Comparison of ENCODE assay signal across 16 cellular contexts in the genomic region with DNA sequence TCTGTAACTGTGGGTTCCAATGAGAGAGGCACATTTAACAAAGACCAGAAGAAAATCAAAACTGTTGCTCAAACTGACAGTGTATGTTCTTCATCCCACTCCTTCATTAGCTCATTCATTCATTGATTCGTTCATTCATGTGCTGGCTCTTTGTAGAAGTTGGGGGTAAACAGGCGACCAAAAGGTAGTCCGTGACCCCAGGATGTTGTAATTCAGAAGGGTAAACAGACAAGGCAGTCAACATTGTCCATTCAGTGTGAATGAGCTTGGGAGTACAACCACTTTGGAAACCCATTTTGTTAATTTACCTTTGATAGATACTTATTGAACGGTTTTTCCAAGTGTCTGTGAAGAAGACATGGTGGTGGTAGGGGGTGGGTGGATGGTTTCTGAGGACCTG. TPM values are rescaled to one million over a fixed set of nuclear protein-coding genes. Genes with fewer than 3 reads are reported as not detected.
DNase-seq lines count a peak whose midpoint lies in the region; ATAC-seq, FAIRE-seq and TF ChIP-seq lines count a peak whose summit lies in the region.
"Had no signal": no experiment of that assay in that cellular context is flagged by ENCODE, and none has a peak within 500 bp of the region (broad histone marks: within the 10 kb centered on the region; RNA-seq: fewer than 3 reads in every experiment).

No MANE protein-coding gene starts in this region.

- 82 to 84% methylated on average over 4 of the region's 4 CpGs for WGBS in GM23248 (ENCODE audit: low coverage in 1 of 2, low lambda C conversion rate in 2 of 2, missing lambda C conversion rate in 2 of 2), 2 experiments

- no peak for TF ChIP-seq CTCF in keratinocyte (optimal IDR thresholded peaks at IDR 0.05 in 1 of 3, IDR thresholded peaks at IDR 0.05 in 1 of 3, conservative IDR thresholded peaks at IDR 0.05 in 1 of 3; ENCODE audit: extremely low read depth in 1 of 3, insufficient read depth in 2 of 3, low read length in 3 of 3)

- no peak overlapping the region for H2AFZ ChIP-seq in GM23248
- H2AFZ ChIP-seq in keratinocyte (ENCODE audit: control insufficient read depth, low read length) = no peak overlapping the region

- H3K9me1 ChIP-seq in keratinocyte (ENCODE audit: control insufficient read depth, extremely low read depth, insufficient read depth, low read length) = no peaks in the 10 kb centered on the region

- H3K79me2 ChIP-seq in GM23248 (ENCODE audit: insufficient read depth) = peaks cover 20% of the 10 kb centered on the region
- peaks cover 84% of the 10 kb centered on the region for H3K79me2 ChIP-seq in keratinocyte (ENCODE audit: control insufficient read depth, insufficient read depth, low read length)

- H3K27me3 ChIP-seq in BLaER1 = no peaks in the 10 kb centered on the region
- no peaks in the 10 kb centered on the region for H3K27me3 ChIP-seq in GM23248 (replicated peaks; ENCODE audit: insufficient read depth)
- no peaks in the 10 kb centered on the region for H3K27me3 ChIP-seq in keratinocyte (ENCODE audit: control insufficient read depth, extremely low read depth, insufficient read depth, low read length)
- H3K27me3 ChIP-seq: gastroesophageal sphincter, stomach had no signal

- H3K4me3 Mint-ChIP-seq in activated CD4-positive, alpha-beta memory T cell treated with anti-CD3 and anti-CD28 coated beads, Interleukin-2, amount 10 ng/mL, durations not matched to agents 7 days and 5 days = peak overlapping the region; percentile 59
- H3K4me3 Mint-ChIP-seq: CD14-positive monocyte had no signal

- H3K9me3 ChIP-seq in BLaER1 = no peaks in the 10 kb centered on the region
- no peaks in the 10 kb centered on the region for H3K9me3 ChIP-seq in GM23248 (ENCODE audit: low read depth)
- no peaks in the 10 kb centered on the region for H3K9me3 ChIP-seq in keratinocyte (ENCODE audit: control insufficient read depth, low read depth, low read length)
- H3K9me3 ChIP-seq: gastroesophageal sphincter, stomach had no signal

- H3K9ac ChIP-seq in BLaER1 (no peak overlapping the region), GM23248 (no peak overlapping the region), keratinocyte (ENCODE audit: control insufficient read depth, extremely low read depth, insufficient read depth, low read length) (no peak overlapping the region)

- no peaks in the 10 kb centered on the region for H3K9me3 Mint-ChIP-seq in activated CD4-positive, alpha-beta memory T cell treated with anti-CD3 and anti-CD28 coated beads, Interleukin-2, amount 10 ng/mL, durations not matched to agents 7 days and 5 days

- in situ Hi-C loops in GM23248 (cut with MboI) = no loop called here

- peaks cover 22% of the 10 kb centered on the region; the same call in 1 of the 2 replicates for H3F3A ChIP-seq in GM23248 (ENCODE audit: insufficient read depth)

- peaks cover 3% of the 10 kb centered on the region for H3K36me3 Mint-ChIP-seq in activated CD4-positive, alpha-beta memory T cell treated with anti-CD3 and anti-CD28 coated beads, Interleukin-2, amount 10 ng/mL, durations not matched to agents 7 days and 5 days (ENCODE audit: low read depth)
- H3K36me3 Mint-ChIP-seq: CD14-positive monocyte had no signal

- no peak for FAIRE-seq in keratinocyte (lab: Jason Lieb, UNC)
- FAIRE-seq: G401.6, H54 had no signal

- ATAC-seq in HG02970 (IDR thresholded peaks at IDR 0.05; ENCODE audit: low FRiP score, unreplicated experiment) = no peak
- ATAC-seq in HG03354 (IDR thresholded peaks at IDR 0.05; ENCODE audit: poor library complexity, severe bottlenecking, unreplicated experiment) = no peak
- ATAC-seq in HG02678 (IDR thresholded peaks at IDR 0.05; ENCODE audit: unreplicated experiment) = no peak
- ATAC-seq: gastroesophageal sphincter had no signal

- H3K36me3 ChIP-seq in BLaER1 (no peaks in the 10 kb centered on the region), GM23248 (ENCODE audit: low read depth) (no peaks in the 10 kb centered on the region), keratinocyte (ENCODE audit: control insufficient read depth in 2 of 2, extremely low read depth in 1 of 2, insufficient read depth in 2 of 2, low read length in 2 of 2) (no peaks in the 10 kb centered on the region)
- H3K36me3 ChIP-seq: gastroesophageal sphincter, stomach had no signal

- no peak overlapping the region for H3K27ac ChIP-seq in BLaER1
- H3K27ac ChIP-seq in GM23248 = no peak overlapping the region
- H3K27ac ChIP-seq in keratinocyte (ENCODE audit: control insufficient read depth, insufficient read depth, low read length) = peak overlapping the region; percentile 90
- H3K27ac ChIP-seq: gastroesophageal sphincter had no signal

- no peaks in the 10 kb centered on the region for H3K27me3 Mint-ChIP-seq in activated CD4-positive, alpha-beta memory T cell treated with anti-CD3 and anti-CD28 coated beads, Interleukin-2, amount 10 ng/mL, durations not matched to agents 7 days and 5 days

- CTCF ChIA-PET in activated CD4-positive, alpha-beta memory T cell treated with anti-CD3 and anti-CD28 coated beads, Interleukin-2, amount 10 ng/mL, durations not matched to agents 7 days and 5 days (lab: Charles Lee) = interaction anchor here (0.7 to 5.3 kb wide), 3 partner anchors 12 to 19 kb away, joined by 3 to 39 read pairs (median 6); no protein-coding TSS in a partner anchor

- dilution Hi-C loops in keratinocyte (cut with MboI; ENCODE audit: extremely low pct_ligation_motif_present, low sequenced_read_pairs) = no loop called here

- peaks cover 5% of the 10 kb centered on the region; the same call in 1 of the 2 replicates for H3K9me2 ChIP-seq in GM23248 (ENCODE audit: insufficient read depth)

- peaks cover 85% of the 10 kb centered on the region for H3K4me1 Mint-ChIP-seq in activated CD4-positive, alpha-beta memory T cell treated with anti-CD3 and anti-CD28 coated beads, Interleukin-2, amount 10 ng/mL, durations not matched to agents 7 days and 5 days
- H3K4me1 Mint-ChIP-seq: CD14-positive monocyte had no signal

- peaks cover 43% of the 10 kb centered on the region for H3K4me1 ChIP-seq in BLaER1
- H3K4me1 ChIP-seq in GM23248 (ENCODE audit: insufficient read depth) = peaks cover 55% of the 10 kb centered on the region
- H3K4me1 ChIP-seq in keratinocyte (ENCODE audit: control insufficient read depth, extremely low read depth, insufficient read depth, low read length) = peaks cover 74% of the 10 kb centered on the region

- H4K20me1 ChIP-seq in BLaER1 (no peaks in the 10 kb centered on the region), GM23248 (ENCODE audit: insufficient read depth) (no peaks in the 10 kb centered on the region), keratinocyte (ENCODE audit: control insufficient read depth, extremely low read depth, insufficient read depth, low read length) (no peaks in the 10 kb centered on the region)

- no peak for DNase-seq in GM23248
- no peak for DNase-seq in activated CD4-positive, alpha-beta memory T cell treated with anti-CD3 and anti-CD28 coated beads, Interleukin-2, amount 10 ng/mL, durations not matched to agents 7 days and 5 days
- no peak for DNase-seq in keratinocyte (ENCODE audit: low read depth, low spot score)
- DNase-seq in stimulated activated naive CD4-positive, alpha-beta T cell treated with Interleukin-2 at 50 U/mL for 16 hours (lab: John Stamatoyannopoulos, UW) = no peak
- DNase-seq: islet precursor cell, NCI-H1092 treated with DMSO at 0.1 percent for 48 hours, stomach had no signal

- H3K4me3 ChIP-seq in BLaER1 (no peak overlapping the region), GM23248 (no peak overlapping the region), keratinocyte (ENCODE audit: control insufficient read depth in 2 of 3, extremely low read depth in 1 of 3, insufficient read depth in 2 of 3, low read depth in 1 of 3, low read length in 3 of 3) (peak overlapping the region in 1 of 3 experiments; percentile 47)
- H3K4me3 ChIP-seq: gastroesophageal sphincter, stomach had no signal

- POLR2A ChIA-PET in activated CD4-positive, alpha-beta memory T cell treated with anti-CD3 and anti-CD28 coated beads, Interleukin-2, amount 10 ng/mL, durations not matched to agents 7 days and 5 days (lab: Charles Lee) = interaction anchor here (0.6 to 2.1 kb wide), 8 partner anchors 7 to 483 kb away, joined by 3 to 15 read pairs (median 4); no protein-coding TSS in a partner anchor

- peak overlapping the region; percentile 97 for H3K27ac Mint-ChIP-seq in activated CD4-positive, alpha-beta memory T cell treated with anti-CD3 and anti-CD28 coated beads, Interleukin-2, amount 10 ng/mL, durations not matched to agents 7 days and 5 days
- H3K27ac Mint-ChIP-seq: CD14-positive monocyte had no signal

- peak overlapping the region; percentile 74 for H3K4me2 ChIP-seq in BLaER1
- H3K4me2 ChIP-seq in GM23248 (ENCODE audit: unreplicated experiment) = peak overlapping the region; percentile 90
- H3K4me2 ChIP-seq in keratinocyte (ENCODE audit: control insufficient read depth, extremely low read depth, insufficient read depth, low read depth, low read length) = peak overlapping the region; percentile 95

RNA-seq across cellular contexts. Expression of a gene that starts 26.1 kb away (rescaled TPM):
- 51.0 and 81.2 TPM in 2 replicates for total RNA-seq in GM23248 (2014; rRNA removed; shearing (Covaris generic))
- polyA plus RNA-seq in GM23248 (2016; fragmentation: Nextera tagmentation; extraction: Ambion mirVana) = 52.8 and 53.6 TPM in 2 replicates
- not detected for total RNA-seq in activated CD4-positive, alpha-beta memory T cell treated with anti-CD3 and anti-CD28 coated beads, Interleukin-2, amount 10 ng/mL, durations not matched to agents 7 days and 5 days
- polyA plus RNA-seq in keratinocyte = 111 to 137 TPM (median 116 TPM) in 3 replicates
- 82.1 TPM for polyA plus RNA-seq in keratinocyte (2011; ENCODE audit: low read depth)
- polyA plus RNA-seq in keratinocyte (2011; cell fraction: cytosol; rRNA removed) = 53.8 and 54.0 TPM in 2 replicates
- 150 and 170 TPM in 2 replicates for polyA plus RNA-seq in keratinocyte (2011; cell fraction: nucleus; rRNA removed)
- 29.1 and 86.4 TPM in 2 replicates for polyA plus RNA-seq in keratinocyte (2012; ENCODE audit: low replicate concordance)
- 137 to 178 TPM (median 152 TPM) in 3 replicates for polyA minus RNA-seq in keratinocyte
- 77.5 TPM for polyA minus RNA-seq in keratinocyte (2011; cell fraction: cytosol; rRNA and poly(A)+ RNA removed)
- polyA minus RNA-seq in keratinocyte (2011; cell fraction: nucleus; rRNA and poly(A)+ RNA removed) = 172 and 448 TPM in 2 replicates
- total RNA-seq: HT-29 had no signal

Comparison
In these comparisons a context has a peak if more than half of its experiments do, and no peak if none do; other contexts are left out.
1. RNA of a gene that starts 26.1 kb away (total RNA-seq): 51.0 to 81.2 TPM in GM23248; not detected in activated CD4-positive, alpha-beta memory T cell treated with anti-CD3 and anti-CD28 coated beads, Interleukin-2, amount 10 ng/mL, durations not matched to agents 7 days and 5 days; every median in the first group is over 10 times any median in the second.
2. Peak in every context shown above with its lines, with median percentiles within 50 percentile points of each other: H3K4me2 ChIP-seq.